28 cellular contexts compared by ENCODE assay signal in the genomic region with DNA sequence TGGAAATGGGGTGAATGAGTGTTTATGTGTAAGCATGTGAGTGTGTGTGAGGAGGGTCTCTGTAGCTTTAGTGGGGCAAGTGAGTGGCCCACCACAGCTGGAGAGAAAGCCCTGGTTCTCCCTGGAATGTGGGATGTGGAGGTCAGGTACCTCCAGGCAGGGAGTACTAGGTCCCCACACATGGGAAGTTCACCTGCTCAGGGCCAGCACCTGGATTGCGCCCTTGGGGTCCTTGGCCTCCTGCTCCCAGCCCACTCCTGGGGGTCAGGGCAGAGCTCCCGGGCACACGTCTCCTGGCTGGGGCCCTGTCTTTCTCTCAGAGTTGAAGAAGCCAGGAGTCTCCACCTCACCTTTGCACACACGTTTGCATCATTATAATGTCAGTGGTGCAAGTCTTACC. TPM values are rescaled to one million over a fixed set of nuclear protein-coding genes. Genes with fewer than 3 reads are reported as not detected.
"Had no signal": no experiment of that assay in that cellular context is flagged by ENCODE, and none has a peak within 500 bp of the region (broad histone marks: within the 10 kb centered on the region; RNA-seq: fewer than 3 reads in every experiment).

No MANE protein-coding gene starts in this region.

- H3K9me3 ChIP-seq: pancreas, prostate gland, vagina had no signal

- DNase-seq: heart left ventricle; islet precursor cell; left ventricle myocardium inferior; midbrain; mucosa of descending colon; naive thymus-derived CD4-positive, alpha-beta T cell; nucleus accumbens; pancreas; posterior cingulate gyrus; retina; right cardiac atrium; stimulated activated CD4-positive, alpha-beta T cell treated with anti-CD3 and anti-CD28 coated beads, Interleukin-12 subunit alpha, Interleukin-12 subunit beta, amount 100 ng/mL, for 4 hours; stimulated activated CD4-positive, alpha-beta T cell treated with anti-CD3 and anti-CD28 coated beads, Interleukin-15, amount 100 ng/mL, for 24 hours; stimulated activated CD4-positive, alpha-beta T cell treated with anti-CD3 and anti-CD28 coated beads, Interleukin-4, amount 100 ng/mL, for 24 hours; stimulated activated naive CD4-positive, alpha-beta T cell treated with Interleukin-2 at 50 U/mL for 16 hours; stimulated activated naive CD8-positive, alpha-beta T cell treated with anti-CD3 and anti-CD28 coated beads, Interleukin-15, amount 100 ng/mL, for 72 hours; substantia nigra; upper lobe of left lung had no signal

- H3K4me3 ChIP-seq: lung, mucosa of descending colon, prostate gland, smooth muscle cell, tibial nerve, upper lobe of left lung, vagina had no signal

- H3K27ac ChIP-seq: heart left ventricle, left ventricle myocardium inferior, pancreas, prostate gland, tibial nerve, upper lobe of left lung, vagina had no signal

- H3K4me1 ChIP-seq: left ventricle myocardium inferior, pancreas, prostate gland, vagina had no signal

- H3K27me3 ChIP-seq: heart left ventricle, pancreas, tibial nerve, upper lobe of left lung, vagina had no signal

- ATAC-seq: heart left ventricle; mucosa of descending colon; naive thymus-derived CD4-positive, alpha-beta T cell; natural killer cell treated with Interleukin-12 subunit alpha and Interleukin-12 subunit beta and Interleukin-15 and Interleukin-18, amount 100 ng/mL, for 72 hours; right cardiac atrium; stimulated activated memory B cell treated with anti-CD40 and anti-IgM and Interleukin-4, amounts not matched to agents 10 μg/mL and 1 μg/mL and 100 μg/mL, for 72 hours; stimulated activated naive CD8-positive, alpha-beta T cell treated with anti-CD3 and anti-CD28 coated beads, Interleukin-15, amount 100 ng/mL, for 72 hours had no signal

- H3K36me3 ChIP-seq: heart left ventricle, left ventricle myocardium inferior, pancreas, prostate gland, tibial nerve, upper lobe of left lung, vagina had no signal

- FAIRE-seq: pancreas had no signal

RNA-seq across cellular contexts. Expression of a gene that starts 41.0 kb away (rescaled TPM):
- total RNA-seq: heart left ventricle; kidney epithelial cell; left ventricle myocardium inferior; mesenteric fat pad; mucosa of descending colon; myocyte; naive thymus-derived CD4-positive, alpha-beta T cell; natural killer cell treated with Interleukin-12 subunit alpha and Interleukin-12 subunit beta and Interleukin-15 and Interleukin-18, amount 100 ng/mL, for 72 hours; pancreas; right cardiac atrium; smooth muscle cell; tibial nerve had no signal
- polyA plus RNA-seq: heart left ventricle; naive thymus-derived CD4-positive, alpha-beta T cell; pancreas; right cardiac atrium; smooth muscle cell had no signal
